Comparison of ENCODE assay signal across 11 cellular contexts in the genomic region with DNA sequence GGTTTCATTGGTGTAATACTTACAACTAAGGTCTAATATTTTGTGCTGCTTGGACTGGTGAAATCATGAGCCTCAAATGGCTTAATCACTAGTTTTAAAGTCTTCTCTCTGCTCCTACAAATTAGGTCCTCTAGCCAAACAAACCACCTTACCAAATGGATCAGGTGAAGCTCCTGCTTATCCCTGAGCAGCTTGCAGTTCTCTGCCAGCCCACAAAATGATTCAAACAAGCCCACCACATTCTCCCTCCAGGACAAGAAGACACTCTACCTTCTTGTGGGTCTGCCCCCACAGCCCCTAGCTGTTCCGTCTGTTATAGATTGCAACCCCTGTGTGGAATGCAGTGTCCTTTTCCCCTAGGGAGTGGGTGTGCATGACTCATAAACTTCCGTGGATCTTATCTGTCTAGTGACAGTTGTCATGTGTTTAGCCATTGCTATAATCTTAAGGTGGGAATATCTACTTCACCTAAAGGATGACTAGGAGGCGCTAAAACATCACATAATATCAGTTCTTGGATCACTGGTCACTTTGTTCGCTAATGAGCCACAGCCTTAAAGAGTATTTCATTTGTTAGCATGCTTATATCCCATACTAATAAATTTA.
DNase-seq lines count a peak whose midpoint lies in the region; ATAC-seq, FAIRE-seq and TF ChIP-seq lines count a peak whose summit lies in the region.
"Had no signal": no experiment of that assay in that cellular context is flagged by ENCODE, and none has a peak within 500 bp of the region (broad histone marks: within the 10 kb centered on the region; RNA-seq: fewer than 3 reads in every experiment).

No MANE protein-coding gene starts in this region.

- DNase-seq in A673 (ENCODE audit: low spot score) (peak; percentile 77), KBM-7 (peak; percentile 5), RWPE1 (ENCODE audit: low spot score) (peak; percentile 10), glutamatergic neuron (no peak), heart left ventricle (no peak), kidney (no peak)
- DNase-seq in effector memory CD8-positive, alpha-beta T cell: no peak
- DNase-seq: stimulated activated CD4-positive, alpha-beta T cell treated with anti-CD3 and anti-CD28 coated beads, Interleukin-4, amount 100 ng/mL, for 1 hour had no signal

- intact Hi-C loops in A673 (cut with micrococcal nuclease; ENCODE audit: unreplicated experiment) (no loop called here), heart left ventricle (cut with DNase I) (no loop called here), kidney (cut with DNase I) (no loop called here)

- H3K9me3 ChIP-seq in A673 (ENCODE audit: low read depth, low read length, poor library complexity, severe bottlenecking): no peaks in the 10 kb centered on the region
- H3K9me3 ChIP-seq in heart left ventricle: no peaks in the 10 kb centered on the region
- no peaks in the 10 kb centered on the region for H3K9me3 ChIP-seq in kidney (ENCODE audit: control insufficient read depth in 1 of 2, low read length in 2 of 2)
- H3K9me3 ChIP-seq: BLaER1 had no signal

- 18 to 23% (median 20%) methylated on average over 4 of the region's 4 CpGs for WGBS in heart left ventricle, 4 donors

- POLR2A ChIA-PET in A673 (lab: Charles Lee; ENCODE audit: low non-redundant PET) (no interaction called here), RWPE1 (lab: Yijun Ruan, JAX; ENCODE audit: low non-redundant PET) (no interaction called here)

- H3K36me3 ChIP-seq in A673 (ENCODE audit: insufficient read depth, low read length, poor library complexity, severe bottlenecking): no peaks in the 10 kb centered on the region
- no peaks in the 10 kb centered on the region for H3K36me3 ChIP-seq in heart left ventricle
- H3K36me3 ChIP-seq in kidney (ENCODE audit: control insufficient read depth in 1 of 2, insufficient read depth in 2 of 2, low read length in 2 of 2): no peaks in the 10 kb centered on the region
- H3K36me3 ChIP-seq: BLaER1 had no signal

- no peak overlapping the region for H3K9ac ChIP-seq in kidney (ENCODE audit: low read length in 2 of 2)
- H3K9ac ChIP-seq: BLaER1 had no signal

- H3K4me3 ChIP-seq in A673 (ENCODE audit: low read depth, low read length, poor library complexity, severe bottlenecking) (no peak overlapping the region), heart left ventricle (no peak overlapping the region), kidney (ENCODE audit: low read length in 2 of 2) (no peak overlapping the region)
- H3K4me3 ChIP-seq: BLaER1 had no signal

- H3K4me1 ChIP-seq in A673 (ENCODE audit: insufficient read depth, low read length, poor library complexity, severe bottlenecking) (peaks cover 21% of the 10 kb centered on the region), heart left ventricle (no peaks in the 10 kb centered on the region), kidney (ENCODE audit: control insufficient read depth in 1 of 2, insufficient read depth in 1 of 2, low read depth in 1 of 2, low read length in 2 of 2) (no peaks in the 10 kb centered on the region)
- H3K4me1 ChIP-seq: BLaER1 had no signal

- CTCF ChIA-PET in A673 (lab: Charles Lee) (no interaction called here), RWPE1 (lab: Yijun Ruan, JAX) (no interaction called here)

- H3K27me3 Mint-ChIP-seq in glutamatergic neuron (ENCODE audit: unreplicated experiment): no peaks in the 10 kb centered on the region
- H3K27me3 Mint-ChIP-seq in effector memory CD8-positive, alpha-beta T cell: no peaks in the 10 kb centered on the region

- in situ Hi-C loops in KBM-7 (cut with MboI; ENCODE audit: low pct_unique_long_range_greater_than_20kb, low sequenced_read_pairs): no loop called here

- H3K27ac Mint-ChIP-seq in glutamatergic neuron (ENCODE audit: unreplicated experiment): peak overlapping the region; percentile 82
- H3K27ac Mint-ChIP-seq in effector memory CD8-positive, alpha-beta T cell: no peak overlapping the region
- H3K27ac Mint-ChIP-seq: mesothelial cell of epicardium had no signal

- H3K9me3 Mint-ChIP-seq in glutamatergic neuron (ENCODE audit: unreplicated experiment): no peaks in the 10 kb centered on the region
- H3K9me3 Mint-ChIP-seq in effector memory CD8-positive, alpha-beta T cell: peaks cover 11 to 12% of the 10 kb centered on the region in 2 donors
- H3K9me3 Mint-ChIP-seq: mesothelial cell of epicardium had no signal

- BruUV-seq in A673 (replicated peaks; lab: Mats Ljungman, UMichigan): no TSS peak

- no peak for TF ChIP-seq POLR2A in heart left ventricle (IDR thresholded peaks at IDR 0.05)

- peak; percentile 66 for TF ChIP-seq CTCF in A673 (conservative IDR thresholded peaks at IDR 0.05; ENCODE audit: low read depth, low read length)
- TF ChIP-seq CTCF in RWPE1 (conservative IDR thresholded peaks at IDR 0.05; ENCODE audit: low read depth): no peak
- TF ChIP-seq CTCF in glutamatergic neuron (IDR thresholded peaks at IDR 0.05; ENCODE audit: partially characterized antibody, unreplicated experiment): peak; percentile 17
- no peak for TF ChIP-seq CTCF in heart left ventricle (IDR thresholded peaks at IDR 0.05)
- no peak for TF ChIP-seq CTCF in kidney (IDR thresholded peaks at IDR 0.05; ENCODE audit: borderline replicate concordance, extremely low read depth, insufficient read depth)

- H3K27ac ChIP-seq in A673 (ENCODE audit: low read depth, low read length, poor library complexity, severe bottlenecking) (no peak overlapping the region), RWPE1 (no peak overlapping the region), heart left ventricle (no peak overlapping the region), kidney (ENCODE audit: low read depth in 2 of 2, low read length in 2 of 2) (no peak overlapping the region)
- H3K27ac ChIP-seq: BLaER1 had no signal

- H3K4me3 Mint-ChIP-seq in glutamatergic neuron (ENCODE audit: unreplicated experiment): no peak overlapping the region
- H3K4me3 Mint-ChIP-seq in effector memory CD8-positive, alpha-beta T cell: no peak overlapping the region
- H3K4me3 Mint-ChIP-seq: mesothelial cell of epicardium had no signal

- FAIRE-seq in kidney (lab: Jason Lieb, UNC): no peak

- ATAC-seq in HG02870 (IDR thresholded peaks at IDR 0.05; ENCODE audit: unreplicated experiment) (no peak), heart left ventricle (no peak)
- ATAC-seq in effector memory CD8-positive, alpha-beta T cell (replicated peaks): no peak

- H3K4me1 Mint-ChIP-seq in glutamatergic neuron (ENCODE audit: low read depth, unreplicated experiment): peaks cover 5% of the 10 kb centered on the region
- H3K4me1 Mint-ChIP-seq in effector memory CD8-positive, alpha-beta T cell (ENCODE audit: low read depth in 2 of 2): no peaks in the 10 kb centered on the region

- H3K27me3 ChIP-seq in A673 (replicated peaks; ENCODE audit: insufficient read depth, low read depth, low read length, poor library complexity) (no peaks in the 10 kb centered on the region), heart left ventricle (no peaks in the 10 kb centered on the region)
- H3K27me3 ChIP-seq: BLaER1 had no signal

- no peaks in the 10 kb centered on the region for H3K36me3 Mint-ChIP-seq in glutamatergic neuron (ENCODE audit: unreplicated experiment)
- no peaks in the 10 kb centered on the region for H3K36me3 Mint-ChIP-seq in effector memory CD8-positive, alpha-beta T cell (ENCODE audit: insufficient read depth)
- H3K36me3 Mint-ChIP-seq: mesothelial cell of epicardium had no signal

Comparison
In these comparisons a context has a peak if more than half of its experiments do, and no peak if none do; other contexts are left out.
1. DNase-seq: peak in A673 (single experiment), KBM-7 (single experiment) and RWPE1 (single experiment); none in glutamatergic neuron (single experiment), effector memory CD8-positive, alpha-beta T cell (0 of 3), heart left ventricle (0 of 5) and kidney (single experiment).
2. CTCF ChIP-seq: peak in A673 (single experiment) and glutamatergic neuron (single experiment); none in RWPE1 (single experiment), heart left ventricle (0 of 12) and kidney (single experiment).